In genomic region chr15:42581272-42581730, GRCh38 we compare ENCODE assay signal across 8 cellular contexts. TPM values are rescaled to one million over a fixed set of nuclear protein-coding genes. Genes with fewer than 3 reads are reported as not detected.
DNase-seq lines count a peak whose midpoint lies in the region; ATAC-seq and TF ChIP-seq lines count a peak whose summit lies in the region.

No MANE protein-coding gene starts in this region.

- no peaks in the 10 kb centered on the region for H3K9me3 Mint-ChIP-seq in activated T-helper 2 cell treated with anti-CD3 and anti-CD28 coated beads, Interferon-gamma antibody, Interleukin-2, Interleukin-4, amounts not matched to agents 10 μg/mL and 5 μg/mL and 100 μg/mL, durations not matched to agents 14 hours and 24 hours and 36 hours
- H3K9me3 Mint-ChIP-seq in natural killer cell treated with Interleukin-12 subunit alpha and Interleukin-12 subunit beta and Interleukin-15 and Interleukin-18, amount 100 ng/mL, for 72 hours = no peaks in the 10 kb centered on the region
- no peaks in the 10 kb centered on the region for H3K9me3 Mint-ChIP-seq in stimulated activated naive B cell treated with anti-CD40 and anti-IgM and Interleukin-4, amounts not matched to agents 10 μg/mL and 1 μg/mL and 100 μg/mL, for 72 hours

- peak overlapping the region; percentile 81 for H3K4me3 Mint-ChIP-seq in activated T-helper 2 cell treated with anti-CD3 and anti-CD28 coated beads, Interferon-gamma antibody, Interleukin-2, Interleukin-4, amounts not matched to agents 10 μg/mL and 5 μg/mL and 100 μg/mL, durations not matched to agents 14 hours and 24 hours and 36 hours (ENCODE audit: low read depth)
- H3K4me3 Mint-ChIP-seq in natural killer cell treated with Interleukin-12 subunit alpha and Interleukin-12 subunit beta and Interleukin-15 and Interleukin-18, amount 100 ng/mL, for 72 hours = peak overlapping the region; percentile 91
- H3K4me3 Mint-ChIP-seq in stimulated activated naive B cell treated with anti-CD40 and anti-IgM and Interleukin-4, amounts not matched to agents 10 μg/mL and 1 μg/mL and 100 μg/mL, for 72 hours = peak overlapping the region; percentile 81 to 88

- H3K9me3 ChIP-seq in HUES6 (ENCODE audit: control insufficient read depth, insufficient read depth, low read depth, low read length) = no peaks in the 10 kb centered on the region

- H3K27ac ChIP-seq in HUES6 (ENCODE audit: low read depth, low read length) = no peak overlapping the region

- no peak for TF ChIP-seq CTCF in fibroblast of pulmonary artery (IDR thresholded peaks at IDR 0.05; ENCODE audit: low read length, missing control alignments)

- H3K4me1 Mint-ChIP-seq in activated T-helper 2 cell treated with anti-CD3 and anti-CD28 coated beads, Interferon-gamma antibody, Interleukin-2, Interleukin-4, amounts not matched to agents 10 μg/mL and 5 μg/mL and 100 μg/mL, durations not matched to agents 14 hours and 24 hours and 36 hours (ENCODE audit: low read depth) = peaks cover 43% of the 10 kb centered on the region
- H3K4me1 Mint-ChIP-seq in natural killer cell treated with Interleukin-12 subunit alpha and Interleukin-12 subunit beta and Interleukin-15 and Interleukin-18, amount 100 ng/mL, for 72 hours (ENCODE audit: low read depth in 2 of 2) = peaks cover 34 to 41% of the 10 kb centered on the region in 2 donors
- peaks cover 26 to 51% of the 10 kb centered on the region in 2 donors for H3K4me1 Mint-ChIP-seq in stimulated activated naive B cell treated with anti-CD40 and anti-IgM and Interleukin-4, amounts not matched to agents 10 μg/mL and 1 μg/mL and 100 μg/mL, for 72 hours

- peak; percentile 74 for ATAC-seq in GM19452 (IDR thresholded peaks at IDR 0.05; ENCODE audit: unreplicated experiment)
- ATAC-seq in natural killer cell treated with Interleukin-12 subunit alpha and Interleukin-12 subunit beta and Interleukin-15 and Interleukin-18, amount 100 ng/mL, for 72 hours = peak; percentile 95 to 99
- peak; percentile 98 to 99 for ATAC-seq in stimulated activated naive B cell treated with anti-CD40 and anti-IgM and Interleukin-4, amounts not matched to agents 10 μg/mL and 1 μg/mL and 100 μg/mL, for 72 hours (replicated peaks)

- peaks cover 32% of the 10 kb centered on the region for H3K4me1 ChIP-seq in HUES6 (ENCODE audit: control insufficient read depth, insufficient read depth, low read length)

- DNase-seq in CD1c-positive myeloid dendritic cell (ENCODE audit: extremely low spot score) (peak; percentile 92), fibroblast of pulmonary artery (ENCODE audit: low read depth) (peak; percentile 70)
- DNase-seq in activated T-helper 2 cell treated with anti-CD3 and anti-CD28 coated beads, Interferon-gamma antibody, Interleukin-2, Interleukin-4, amounts not matched to agents 10 μg/mL and 5 μg/mL and 100 μg/mL, durations not matched to agents 14 hours and 24 hours and 36 hours (ENCODE audit: low spot score) = peak; percentile 78
- DNase-seq in natural killer cell treated with Interleukin-12 subunit alpha and Interleukin-12 subunit beta and Interleukin-15 and Interleukin-18, amount 100 ng/mL, for 72 hours (ENCODE audit: low spot score) = peak; percentile 85
- peak; percentile 60 for DNase-seq in stimulated activated naive B cell treated with anti-CD40 and anti-IgM and Interleukin-4, amounts not matched to agents 10 μg/mL and 1 μg/mL and 100 μg/mL, for 72 hours

- H3K36me3 ChIP-seq in HUES6 (ENCODE audit: control insufficient read depth, insufficient read depth, low read length) = no peaks in the 10 kb centered on the region

- H3K27me3 Mint-ChIP-seq in activated T-helper 2 cell treated with anti-CD3 and anti-CD28 coated beads, Interferon-gamma antibody, Interleukin-2, Interleukin-4, amounts not matched to agents 10 μg/mL and 5 μg/mL and 100 μg/mL, durations not matched to agents 14 hours and 24 hours and 36 hours (ENCODE audit: low read depth) = peaks cover 22% of the 10 kb centered on the region
- no peaks in the 10 kb centered on the region for H3K27me3 Mint-ChIP-seq in natural killer cell treated with Interleukin-12 subunit alpha and Interleukin-12 subunit beta and Interleukin-15 and Interleukin-18, amount 100 ng/mL, for 72 hours
- peaks cover 4 to 7% of the 10 kb centered on the region in 2 donors for H3K27me3 Mint-ChIP-seq in stimulated activated naive B cell treated with anti-CD40 and anti-IgM and Interleukin-4, amounts not matched to agents 10 μg/mL and 1 μg/mL and 100 μg/mL, for 72 hours

- intact Hi-C loops in activated T-helper 2 cell treated with anti-CD3 and anti-CD28 coated beads, Interferon-gamma antibody, Interleukin-2, Interleukin-4, amounts not matched to agents 10 μg/mL and 5 μg/mL and 100 μg/mL, durations not matched to agents 14 hours and 24 hours and 36 hours (cut with micrococcal nuclease) = no loop called here

- H3K36me3 Mint-ChIP-seq in activated T-helper 2 cell treated with anti-CD3 and anti-CD28 coated beads, Interferon-gamma antibody, Interleukin-2, Interleukin-4, amounts not matched to agents 10 μg/mL and 5 μg/mL and 100 μg/mL, durations not matched to agents 14 hours and 24 hours and 36 hours (ENCODE audit: low read depth) = peaks cover 13% of the 10 kb centered on the region
- no peaks in the 10 kb centered on the region for H3K36me3 Mint-ChIP-seq in natural killer cell treated with Interleukin-12 subunit alpha and Interleukin-12 subunit beta and Interleukin-15 and Interleukin-18, amount 100 ng/mL, for 72 hours
- H3K36me3 Mint-ChIP-seq in stimulated activated naive B cell treated with anti-CD40 and anti-IgM and Interleukin-4, amounts not matched to agents 10 μg/mL and 1 μg/mL and 100 μg/mL, for 72 hours = peaks cover 0 to 4% of the 10 kb centered on the region in 2 donors

- peaks cover 32% of the 10 kb centered on the region for H3K27me3 ChIP-seq in HUES6 (ENCODE audit: control insufficient read depth, insufficient read depth, low read length)

- peak overlapping the region; percentile 56 for H3K9ac ChIP-seq in HUES6 (ENCODE audit: low read length)

- H3K4me3 ChIP-seq in HUES6 (ENCODE audit: low read depth, low read length) = peak overlapping the region; percentile 77
- peak overlapping the region; percentile 53 for H3K4me3 ChIP-seq in fibroblast of pulmonary artery (replicated peaks; ENCODE audit: low read depth, low read length)

- H3K27ac Mint-ChIP-seq in activated T-helper 2 cell treated with anti-CD3 and anti-CD28 coated beads, Interferon-gamma antibody, Interleukin-2, Interleukin-4, amounts not matched to agents 10 μg/mL and 5 μg/mL and 100 μg/mL, durations not matched to agents 14 hours and 24 hours and 36 hours = peak overlapping the region; percentile 56
- peak overlapping the region; percentile 70 to 77 for H3K27ac Mint-ChIP-seq in natural killer cell treated with Interleukin-12 subunit alpha and Interleukin-12 subunit beta and Interleukin-15 and Interleukin-18, amount 100 ng/mL, for 72 hours
- H3K27ac Mint-ChIP-seq in stimulated activated naive B cell treated with anti-CD40 and anti-IgM and Interleukin-4, amounts not matched to agents 10 μg/mL and 1 μg/mL and 100 μg/mL, for 72 hours = peak overlapping the region; percentile 31

TF ChIP-seq in PFSK-1, 5 proteins besides CTCF, POLR2A, EP300 and RAD21:
- TF ChIP-seq REST (IDR thresholded peaks at IDR 0.05; ENCODE audit: insufficient read depth in 1 of 2, low read depth in 2 of 2, low read length in 2 of 2) = no peak
- TF ChIP-seq POLR2AphosphoS5 (IDR thresholded peaks at IDR 0.05; ENCODE audit: low read depth, low read length) = peak; percentile 57; the same call in 1 of the 2 replicates

RNA-seq across cellular contexts. Expression of gene STARD9, which starts 5.9 kb away (rescaled TPM):
- polyA plus RNA-seq in PFSK-1 (2012; ENCODE audit: insufficient read length, low read depth) = 5.2 TPM
- total RNA-seq in activated T-helper 2 cell treated with anti-CD3 and anti-CD28 coated beads, Interferon-gamma antibody, Interleukin-2, Interleukin-4, amounts not matched to agents 10 μg/mL and 5 μg/mL and 100 μg/mL, durations not matched to agents 14 hours and 24 hours and 36 hours = 10.0 and 11.9 TPM in 2 replicates
- total RNA-seq in natural killer cell treated with Interleukin-12 subunit alpha and Interleukin-12 subunit beta and Interleukin-15 and Interleukin-18, amount 100 ng/mL, for 72 hours = 10 to 100 TPM in 1 of 2 donors, 1 to 10 TPM in 1; 8.9 to 22.6 TPM

RNA-seq across cellular contexts. Expression of gene HAUS2, which starts 32.7 kb away (rescaled TPM):
- polyA plus RNA-seq in PFSK-1 (2012; ENCODE audit: insufficient read length, low read depth) = 16.3 TPM
- total RNA-seq in activated T-helper 2 cell treated with anti-CD3 and anti-CD28 coated beads, Interferon-gamma antibody, Interleukin-2, Interleukin-4, amounts not matched to agents 10 μg/mL and 5 μg/mL and 100 μg/mL, durations not matched to agents 14 hours and 24 hours and 36 hours = 42.9 and 45.5 TPM in 2 replicates
- total RNA-seq in natural killer cell treated with Interleukin-12 subunit alpha and Interleukin-12 subunit beta and Interleukin-15 and Interleukin-18, amount 100 ng/mL, for 72 hours = 10 to 100 TPM; 29.4 to 36.4 TPM

RNA-seq across cellular contexts. Expression of gene LRRC57, which starts 32.7 kb away (rescaled TPM):
- 8.2 TPM for polyA plus RNA-seq in PFSK-1 (2012; ENCODE audit: insufficient read length, low read depth)
- 21.0 and 22.5 TPM in 2 replicates for total RNA-seq in activated T-helper 2 cell treated with anti-CD3 and anti-CD28 coated beads, Interferon-gamma antibody, Interleukin-2, Interleukin-4, amounts not matched to agents 10 μg/mL and 5 μg/mL and 100 μg/mL, durations not matched to agents 14 hours and 24 hours and 36 hours
- 10 to 100 TPM; 25.4 to 41.3 TPM for total RNA-seq in natural killer cell treated with Interleukin-12 subunit alpha and Interleukin-12 subunit beta and Interleukin-15 and Interleukin-18, amount 100 ng/mL, for 72 hours
